9 cellular contexts compared by ENCODE assay signal in the genomic region with DNA sequence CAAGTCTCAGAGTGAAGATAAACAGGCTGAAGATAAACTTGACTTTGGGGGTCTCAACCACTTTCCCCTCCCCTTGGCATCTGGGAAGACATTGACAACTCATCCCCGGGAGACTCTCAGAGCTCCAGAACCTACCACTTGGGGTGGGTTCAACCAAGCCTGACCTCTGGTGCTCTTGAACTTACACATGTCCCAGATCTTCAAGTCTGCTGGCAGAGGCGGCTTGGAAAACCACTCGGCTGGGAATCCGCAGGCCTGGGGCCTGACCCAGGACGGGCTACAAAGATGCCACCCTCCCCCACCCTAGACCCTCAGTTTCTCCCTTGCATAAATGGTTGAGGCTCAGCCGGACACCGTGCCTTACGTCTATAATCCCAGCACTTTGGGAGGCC. TPM values are rescaled to one million over a fixed set of nuclear protein-coding genes. Genes with fewer than 3 reads are reported as not detected.
DNase-seq lines count a peak whose midpoint lies in the region; ATAC-seq, FAIRE-seq and TF ChIP-seq lines count a peak whose summit lies in the region.
"Had no signal": no experiment of that assay in that cellular context is flagged by ENCODE, and none has a peak within 500 bp of the region (broad histone marks: within the 10 kb centered on the region; RNA-seq: fewer than 3 reads in every experiment).

No MANE protein-coding gene starts in this region.

- TF ChIP-seq CTCF in HFF-Myc (IDR thresholded peaks at IDR 0.05; ENCODE audit: low read depth, low read length, missing control alignments) (no peak), choroid plexus epithelial cell (conservative IDR thresholded peaks at IDR 0.05; ENCODE audit: low read depth, low read length) (no peak), keratinocyte (optimal IDR thresholded peaks at IDR 0.05 in 1 of 3, IDR thresholded peaks at IDR 0.05 in 1 of 3, conservative IDR thresholded peaks at IDR 0.05 in 1 of 3; ENCODE audit: extremely low read depth in 1 of 3, insufficient read depth in 2 of 3, low read length in 3 of 3) (no peak)

- peak overlapping the region; percentile 82 for H2AFZ ChIP-seq in keratinocyte (ENCODE audit: control insufficient read depth, low read length)

- H4K20me1 ChIP-seq in keratinocyte (ENCODE audit: control insufficient read depth, extremely low read depth, insufficient read depth, low read length), result no peaks in the 10 kb centered on the region

- ATAC-seq in GM18498 (IDR thresholded peaks at IDR 0.05; ENCODE audit: unreplicated experiment), result no peak

- no peak overlapping the region for H3K4me3 Mint-ChIP-seq in activated CD4-positive, alpha-beta T cell treated with anti-CD3 and anti-CD28 coated beads, Interleukin-2, amount 10 ng/mL, durations not matched to agents 7 days and 5 days

- no peak overlapping the region for H3K27ac Mint-ChIP-seq in activated CD4-positive, alpha-beta T cell treated with anti-CD3 and anti-CD28 coated beads, Interleukin-2, amount 10 ng/mL, durations not matched to agents 7 days and 5 days

- no peaks in the 10 kb centered on the region for H3K9me1 ChIP-seq in keratinocyte (ENCODE audit: control insufficient read depth, extremely low read depth, insufficient read depth, low read length)

- FAIRE-seq in keratinocyte (lab: Jason Lieb, UNC), result no peak
- FAIRE-seq: colon had no signal

- H3K9me3 ChIP-seq in keratinocyte (ENCODE audit: control insufficient read depth, low read depth, low read length), result no peaks in the 10 kb centered on the region
- no peaks in the 10 kb centered on the region for H3K9me3 ChIP-seq in skeletal muscle satellite cell (replicated peaks; ENCODE audit: low read length)

- peaks cover 6% of the 10 kb centered on the region for H3K4me1 Mint-ChIP-seq in activated CD4-positive, alpha-beta T cell treated with anti-CD3 and anti-CD28 coated beads, Interleukin-2, amount 10 ng/mL, durations not matched to agents 7 days and 5 days

- H3K36me3 Mint-ChIP-seq in activated CD4-positive, alpha-beta T cell treated with anti-CD3 and anti-CD28 coated beads, Interleukin-2, amount 10 ng/mL, durations not matched to agents 7 days and 5 days (ENCODE audit: low read depth), result no peaks in the 10 kb centered on the region

- peaks cover 14% of the 10 kb centered on the region for H3K27me3 Mint-ChIP-seq in activated CD4-positive, alpha-beta T cell treated with anti-CD3 and anti-CD28 coated beads, Interleukin-2, amount 10 ng/mL, durations not matched to agents 7 days and 5 days

- peak overlapping the region; percentile 71 for H3K27ac ChIP-seq in keratinocyte (ENCODE audit: control insufficient read depth, insufficient read depth, low read length)

- H3K4me1 ChIP-seq in keratinocyte (ENCODE audit: control insufficient read depth, extremely low read depth, insufficient read depth, low read length) (peaks cover 11% of the 10 kb centered on the region), skeletal muscle satellite cell (ENCODE audit: control insufficient read depth, insufficient read depth, low read length) (peaks cover 15% of the 10 kb centered on the region)

- DNase-seq in HFF-Myc (ENCODE audit: extremely low read depth, low read depth), result no peak
- no peak for DNase-seq in choroid plexus epithelial cell (ENCODE audit: low read depth)
- DNase-seq in keratinocyte (ENCODE audit: low read depth, low spot score), result no peak
- DNase-seq in globus pallidus (ENCODE audit: low spot score), result no peak
- no peak for DNase-seq in activated CD4-positive, alpha-beta T cell treated with anti-CD3 and anti-CD28 coated beads, Interleukin-2, amount 10 ng/mL, durations not matched to agents 7 days and 5 days
- no peak for DNase-seq in effector CD8-positive, alpha-beta T cell (lab: John Stamatoyannopoulos, UW)

- CTCF ChIA-PET in activated CD4-positive, alpha-beta T cell treated with anti-CD3 and anti-CD28 coated beads, Interleukin-2, amount 10 ng/mL, durations not matched to agents 7 days and 5 days (lab: Charles Lee), result no interaction called here

- H3K9me3 Mint-ChIP-seq in activated CD4-positive, alpha-beta T cell treated with anti-CD3 and anti-CD28 coated beads, Interleukin-2, amount 10 ng/mL, durations not matched to agents 7 days and 5 days, result no peaks in the 10 kb centered on the region

- dilution Hi-C loops in keratinocyte (cut with MboI; ENCODE audit: extremely low pct_ligation_motif_present, low sequenced_read_pairs), result no loop called here

- POLR2A ChIA-PET in activated CD4-positive, alpha-beta T cell treated with anti-CD3 and anti-CD28 coated beads, Interleukin-2, amount 10 ng/mL, durations not matched to agents 7 days and 5 days (lab: Charles Lee), result no interaction called here

- peak overlapping the region; percentile 98 for H3K4me2 ChIP-seq in keratinocyte (ENCODE audit: control insufficient read depth, extremely low read depth, insufficient read depth, low read depth, low read length)
- peak overlapping the region; percentile 94 for H3K4me2 ChIP-seq in skeletal muscle satellite cell (ENCODE audit: low read length)

- H3K27me3 ChIP-seq in keratinocyte (ENCODE audit: control insufficient read depth, extremely low read depth, insufficient read depth, low read length), result no peaks in the 10 kb centered on the region
- no peaks in the 10 kb centered on the region for H3K27me3 ChIP-seq in skeletal muscle satellite cell (ENCODE audit: control insufficient read depth, insufficient read depth, low read length)

- H3K4me3 ChIP-seq in HFF-Myc (replicated peaks; ENCODE audit: low read depth, low read length) (peak overlapping the region; percentile 61), choroid plexus epithelial cell (ENCODE audit: low read depth, low read length) (peak overlapping the region; percentile 66), keratinocyte (ENCODE audit: control insufficient read depth in 2 of 3, extremely low read depth in 1 of 3, insufficient read depth in 2 of 3, low read depth in 1 of 3, low read length in 3 of 3) (peak overlapping the region; percentile 83 to 92 (median 91)), skeletal muscle satellite cell (ENCODE audit: low read length) (peak overlapping the region; percentile 80)

- H3K36me3 ChIP-seq in keratinocyte (ENCODE audit: control insufficient read depth in 2 of 2, extremely low read depth in 1 of 2, insufficient read depth in 2 of 2, low read length in 2 of 2) (peaks cover 2 to 3% of the 10 kb centered on the region in 2 experiments), skeletal muscle satellite cell (ENCODE audit: insufficient read depth, low read length) (no peaks in the 10 kb centered on the region)

- H3K9ac ChIP-seq in keratinocyte (ENCODE audit: control insufficient read depth, extremely low read depth, insufficient read depth, low read length) (peak overlapping the region; percentile 88), skeletal muscle satellite cell (ENCODE audit: low read depth, low read length) (peak overlapping the region; percentile 87)

- peaks cover 14% of the 10 kb centered on the region for H3K79me2 ChIP-seq in keratinocyte (ENCODE audit: control insufficient read depth, insufficient read depth, low read length)

RNA-seq across cellular contexts. Expression of gene LRRC8E, which starts 0.5 kb away (rescaled TPM):
- 11.5 to 22.2 TPM (median 13.5 TPM) in 3 replicates for polyA plus RNA-seq in keratinocyte
- polyA plus RNA-seq in keratinocyte (2011; ENCODE audit: low read depth), result 8.9 TPM
- polyA plus RNA-seq in keratinocyte (2011; cell fraction: cytosol; rRNA removed), result 6.2 and 7.4 TPM in 2 replicates
- polyA plus RNA-seq in keratinocyte (2011; cell fraction: nucleus; rRNA removed), result 23.6 and 28.4 TPM in 2 replicates
- 10.5 and 20.0 TPM in 2 replicates for polyA plus RNA-seq in keratinocyte (2012; ENCODE audit: low replicate concordance)
- polyA minus RNA-seq in keratinocyte, result 14.7 to 18.5 TPM (median 18.4 TPM) in 3 replicates
- 12.5 TPM for polyA minus RNA-seq in keratinocyte (2011; cell fraction: cytosol; rRNA and poly(A)+ RNA removed)
- 25.3 and 31.3 TPM in 2 replicates for polyA minus RNA-seq in keratinocyte (2011; cell fraction: nucleus; rRNA and poly(A)+ RNA removed)
- total RNA-seq in skeletal muscle satellite cell (2012; rRNA removed), result 5.2 and 6.3 TPM in 2 replicates
- not detected for total RNA-seq in activated CD4-positive, alpha-beta T cell treated with anti-CD3 and anti-CD28 coated beads, Interleukin-2, amount 10 ng/mL, durations not matched to agents 7 days and 5 days

RNA-seq across cellular contexts. Expression of gene PRR36, which starts 14.6 kb away (rescaled TPM):
- 0.05 TPM in 2 of 3 replicates, not detected in the other for polyA plus RNA-seq in keratinocyte
- not detected for polyA plus RNA-seq in keratinocyte (2011; ENCODE audit: low read depth)
- 0.04 and 0.08 TPM in 2 replicates for polyA plus RNA-seq in keratinocyte (2011; cell fraction: cytosol; rRNA removed)
- 0.04 and 0.07 TPM in 2 replicates for polyA plus RNA-seq in keratinocyte (2011; cell fraction: nucleus; rRNA removed)
- polyA plus RNA-seq in keratinocyte (2012; ENCODE audit: low replicate concordance), result 0.08 and 0.21 TPM in 2 replicates
- polyA minus RNA-seq in keratinocyte, result not detected in 3 replicates
- polyA minus RNA-seq in keratinocyte (2011; cell fraction: cytosol; rRNA and poly(A)+ RNA removed), result not detected
- polyA minus RNA-seq in keratinocyte (2011; cell fraction: nucleus; rRNA and poly(A)+ RNA removed), result not detected in 2 replicates
- under 0.01 TPM in 1 of 2 replicates, not detected in the other for total RNA-seq in skeletal muscle satellite cell (2012; rRNA removed)
- under 1 TPM; 0.10 to 0.15 TPM for total RNA-seq in activated CD4-positive, alpha-beta T cell treated with anti-CD3 and anti-CD28 coated beads, Interleukin-2, amount 10 ng/mL, durations not matched to agents 7 days and 5 days

RNA-seq across cellular contexts. Expression of gene MAP2K7, which starts 14.9 kb away (rescaled TPM):
- polyA plus RNA-seq in keratinocyte, result 8.4 to 11.7 TPM (median 10.9 TPM) in 3 replicates
- 15.8 TPM for polyA plus RNA-seq in keratinocyte (2011; ENCODE audit: low read depth)
- 5.2 and 11.4 TPM in 2 replicates for polyA plus RNA-seq in keratinocyte (2011; cell fraction: cytosol; rRNA removed)
- 18.9 and 22.4 TPM in 2 replicates for polyA plus RNA-seq in keratinocyte (2011; cell fraction: nucleus; rRNA removed)
- 14.5 and 18.4 TPM in 2 replicates for polyA plus RNA-seq in keratinocyte (2012; ENCODE audit: low replicate concordance)
- polyA minus RNA-seq in keratinocyte, result 7.8 to 18.9 TPM (median 8.1 TPM) in 3 replicates
- 23.4 TPM for polyA minus RNA-seq in keratinocyte (2011; cell fraction: cytosol; rRNA and poly(A)+ RNA removed)
- 11.3 and 15.2 TPM in 2 replicates for polyA minus RNA-seq in keratinocyte (2011; cell fraction: nucleus; rRNA and poly(A)+ RNA removed)
- total RNA-seq in skeletal muscle satellite cell (2012; rRNA removed), result 5.6 and 10.7 TPM in 2 replicates
- total RNA-seq in activated CD4-positive, alpha-beta T cell treated with anti-CD3 and anti-CD28 coated beads, Interleukin-2, amount 10 ng/mL, durations not matched to agents 7 days and 5 days, result 10 to 100 TPM; 44.1 to 45.6 TPM

RNA-seq across cellular contexts. Expression of gene TGFBR3L, which starts 25.8 kb away (rescaled TPM):
- 0.28 to 0.72 TPM (median 0.68 TPM) in 3 replicates for polyA plus RNA-seq in keratinocyte
- polyA plus RNA-seq in keratinocyte (2011; ENCODE audit: low read depth), result 6.7 TPM
- polyA plus RNA-seq in keratinocyte (2011; cell fraction: cytosol; rRNA removed), result 0.29 and 1.6 TPM in 2 replicates
- 0.34 and 1.3 TPM in 2 replicates for polyA plus RNA-seq in keratinocyte (2011; cell fraction: nucleus; rRNA removed)
- 1.8 and 10.1 TPM in 2 replicates for polyA plus RNA-seq in keratinocyte (2012; ENCODE audit: low replicate concordance)
- not detected in 3 replicates for polyA minus RNA-seq in keratinocyte
- polyA minus RNA-seq in keratinocyte (2011; cell fraction: cytosol; rRNA and poly(A)+ RNA removed), result not detected
- 1.5 TPM in 1 of 2 replicates, not detected in the other for polyA minus RNA-seq in keratinocyte (2011; cell fraction: nucleus; rRNA and poly(A)+ RNA removed)
- total RNA-seq in skeletal muscle satellite cell (2012; rRNA removed), result 0.25 TPM in 1 of 2 replicates, not detected in the other
- 1 to 10 TPM in 1 of 2 experiments, under 1 TPM in 1; 0.79 to 1.4 TPM for total RNA-seq in activated CD4-positive, alpha-beta T cell treated with anti-CD3 and anti-CD28 coated beads, Interleukin-2, amount 10 ng/mL, durations not matched to agents 7 days and 5 days

RNA-seq across cellular contexts. Expression of gene SNAPC2, which starts 31.3 kb away (rescaled TPM):
- polyA plus RNA-seq in keratinocyte, result 10.7 to 15.5 TPM (median 10.8 TPM) in 3 replicates
- polyA plus RNA-seq in keratinocyte (2011; ENCODE audit: low read depth), result 5.6 TPM
- polyA plus RNA-seq in keratinocyte (2011; cell fraction: cytosol; rRNA removed), result 8.6 and 20.3 TPM in 2 replicates
- 6.8 and 12.3 TPM in 2 replicates for polyA plus RNA-seq in keratinocyte (2011; cell fraction: nucleus; rRNA removed)
- polyA plus RNA-seq in keratinocyte (2012; ENCODE audit: low replicate concordance), result 20.4 and 21.6 TPM in 2 replicates
- polyA minus RNA-seq in keratinocyte, result 5.8 to 18.7 TPM (median 15.3 TPM) in 3 replicates
- 15.5 TPM for polyA minus RNA-seq in keratinocyte (2011; cell fraction: cytosol; rRNA and poly(A)+ RNA removed)
- 6.1 and 6.4 TPM in 2 replicates for polyA minus RNA-seq in keratinocyte (2011; cell fraction: nucleus; rRNA and poly(A)+ RNA removed)
- 39.8 and 44.8 TPM in 2 replicates for total RNA-seq in skeletal muscle satellite cell (2012; rRNA removed)
- total RNA-seq in activated CD4-positive, alpha-beta T cell treated with anti-CD3 and anti-CD28 coated beads, Interleukin-2, amount 10 ng/mL, durations not matched to agents 7 days and 5 days, result 10 to 100 TPM; 18.6 to 19.1 TPM
